ENCODE assay signal across 16 cellular contexts in the genomic region with DNA sequence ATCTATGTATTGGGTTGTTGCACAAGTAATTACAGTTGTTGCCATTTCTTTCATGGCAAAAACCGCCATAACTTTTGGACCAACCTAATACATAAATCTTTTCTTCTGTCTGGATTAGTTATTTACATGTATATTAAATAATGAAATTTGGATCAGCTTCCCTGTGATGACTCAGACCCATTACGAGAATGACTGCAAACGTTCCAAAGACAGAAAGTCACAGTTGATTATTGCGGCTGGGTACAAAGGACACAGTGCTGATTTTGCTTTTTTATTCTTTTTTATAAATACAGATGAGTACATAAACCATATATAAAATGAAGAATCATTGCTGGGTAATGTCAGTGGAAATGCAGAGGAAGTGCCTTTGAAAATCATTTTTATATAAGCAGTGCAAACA.
DNase-seq lines count a peak whose midpoint lies in the region; ATAC-seq and TF ChIP-seq lines count a peak whose summit lies in the region.
"Had no signal": no experiment of that assay in that cellular context is flagged by ENCODE, and none has a peak within 500 bp of the region (broad histone marks: within the 10 kb centered on the region; RNA-seq: fewer than 3 reads in every experiment).

No MANE protein-coding gene starts in this region.

- H3K27ac Mint-ChIP-seq in GM23338 = no peak overlapping the region
- H3K27ac Mint-ChIP-seq: activated naive CD8-positive, alpha-beta T cell treated with anti-CD3 and anti-CD28 coated beads for 36 hours; activated T-cell treated with anti-CD3 and anti-CD28 coated beads, Interleukin-2, amount 50 U/mL, for 24 hours; dendritic cell treated with granulocyte-macrophage colony-stimulating factor and Interleukin-4, amounts not matched to agents 40 ng/mL and 50 ng/mL, for 4 days; type B pancreatic cell had no signal

- no peaks in the 10 kb centered on the region; the same call in 1 of the 2 replicates for H3K9me2 ChIP-seq in GM23338 (ENCODE audit: insufficient read depth)

- TF ChIP-seq POLR2A in esophagus muscularis mucosa (IDR thresholded peaks at IDR 0.05; ENCODE audit: low read depth) = no peak

- H3K9me3 ChIP-seq in adipocyte (ENCODE audit: control insufficient read depth, low read length) (peaks cover 6% of the 10 kb centered on the region), esophagus muscularis mucosa (peaks cover 0 to 6% (median 0%) of the 10 kb centered on the region in 4 donors), skeletal muscle satellite cell (replicated peaks; ENCODE audit: low read length) (no peaks in the 10 kb centered on the region)

- H3K79me2 ChIP-seq in GM23338 (replicated peaks; ENCODE audit: insufficient read depth) = no peaks in the 10 kb centered on the region

- no peak overlapping the region for H3K4me3 Mint-ChIP-seq in GM23338
- H3K4me3 Mint-ChIP-seq: activated naive CD8-positive, alpha-beta T cell treated with anti-CD3 and anti-CD28 coated beads for 36 hours; activated T-cell treated with anti-CD3 and anti-CD28 coated beads, Interleukin-2, amount 50 U/mL, for 24 hours; dendritic cell treated with granulocyte-macrophage colony-stimulating factor and Interleukin-4, amounts not matched to agents 40 ng/mL and 50 ng/mL, for 4 days; type B pancreatic cell had no signal

- H3K4me1 Mint-ChIP-seq in GM23338 = no peaks in the 10 kb centered on the region
- H3K4me1 Mint-ChIP-seq: activated naive CD8-positive, alpha-beta T cell treated with anti-CD3 and anti-CD28 coated beads for 36 hours had no signal

- H3K36me3 Mint-ChIP-seq in GM23338 (ENCODE audit: low read depth) = no peaks in the 10 kb centered on the region
- H3K36me3 Mint-ChIP-seq: activated naive CD8-positive, alpha-beta T cell treated with anti-CD3 and anti-CD28 coated beads for 36 hours; type B pancreatic cell had no signal

- peak overlapping the region; percentile 37 for H3K9ac ChIP-seq in adipocyte (ENCODE audit: low read length)
- H3K9ac ChIP-seq in skeletal muscle satellite cell (ENCODE audit: low read depth, low read length) = no peak overlapping the region

- 36% methylated on average over 4 of the region's 4 CpGs for WGBS in esophagus muscularis mucosa

- H3K9me3 Mint-ChIP-seq in GM23338 = no peaks in the 10 kb centered on the region; the same call in 1 of the 3 replicates
- H3K9me3 Mint-ChIP-seq: dendritic cell treated with granulocyte-macrophage colony-stimulating factor and Interleukin-4, amounts not matched to agents 40 ng/mL and 50 ng/mL, for 4 days had no signal

- H3K27me3 ChIP-seq in adipocyte (replicated peaks; ENCODE audit: control insufficient read depth, insufficient read depth, low read length) (no peaks in the 10 kb centered on the region), esophagus muscularis mucosa (peaks cover 0 to 10% (median 0%) of the 10 kb centered on the region in 4 donors), skeletal muscle satellite cell (ENCODE audit: control insufficient read depth, insufficient read depth, low read length) (no peaks in the 10 kb centered on the region), GM23338 (ENCODE audit: insufficient read depth) (no peaks in the 10 kb centered on the region)

- H3K4me2 ChIP-seq in skeletal muscle satellite cell (ENCODE audit: low read length) (peak overlapping the region; percentile 61), GM23338 (no peak overlapping the region)

- no peak for TF ChIP-seq EP300 in esophagus muscularis mucosa (IDR thresholded peaks at IDR 0.05)

- H4K20me1 ChIP-seq in GM23338 (replicated peaks; ENCODE audit: insufficient read depth) = no peaks in the 10 kb centered on the region

- peak; percentile 52 for DNase-seq in GM03348 (ENCODE audit: low spot score)
- DNase-seq in adipocyte (ENCODE audit: low read depth) = peak; percentile 66
- DNase-seq in esophagus muscularis mucosa (ENCODE audit: extremely low spot score) = no peak
- no peak for DNase-seq in GM23338 (ENCODE audit: low spot score)
- no peak for DNase-seq in effector CD8-positive, alpha-beta T cell (lab: John Stamatoyannopoulos, UW)
- DNase-seq: activated CD4-positive, alpha-beta T cell treated with anti-CD3 and anti-CD28 coated beads, Interleukin-2, amount 50 U/mL, for 1 hour; activated naive CD8-positive, alpha-beta T cell treated with anti-CD3 and anti-CD28 coated beads for 36 hours; activated T-cell treated with anti-CD3 and anti-CD28 coated beads, Interleukin-2, amount 50 U/mL, for 24 hours; DMS53; NCI-H1048; SHP77 treated with DMSO at 0.1 percent for 48 hours had no signal

- peak overlapping the region; percentile 76 to 81 (median 77) for H3K27ac ChIP-seq in esophagus muscularis mucosa (replicated peaks in 1 of 4)
- H3K27ac ChIP-seq in GM23338 (ENCODE audit: low read depth) = no peak overlapping the region

- H3K36me3 ChIP-seq in adipocyte (ENCODE audit: control insufficient read depth, insufficient read depth, low read length, severe bottlenecking) (no peaks in the 10 kb centered on the region), esophagus muscularis mucosa (no peaks in the 10 kb centered on the region), skeletal muscle satellite cell (ENCODE audit: insufficient read depth, low read length) (no peaks in the 10 kb centered on the region), GM23338 (ENCODE audit: insufficient read depth) (no peaks in the 10 kb centered on the region)

- TF ChIP-seq CTCF in esophagus muscularis mucosa (IDR thresholded peaks at IDR 0.05) (no peak), GM23338 (conservative IDR thresholded peaks at IDR 0.05; ENCODE audit: low read depth in 2 of 2) (no peak)

- no peaks in the 10 kb centered on the region for H3F3A ChIP-seq in GM23338 (replicated peaks; ENCODE audit: low read depth)

- peak overlapping the region; percentile 55 for H3K4me3 ChIP-seq in adipocyte (ENCODE audit: low read length)
- no peak overlapping the region for H3K4me3 ChIP-seq in esophagus muscularis mucosa
- peak overlapping the region; percentile 36 for H3K4me3 ChIP-seq in skeletal muscle satellite cell (ENCODE audit: low read length)
- no peak overlapping the region for H3K4me3 ChIP-seq in GM23338

- H2AFZ ChIP-seq in GM23338 = no peak overlapping the region

- intact Hi-C loops in esophagus muscularis mucosa (cut with DNase I) = no loop called here

- H3K27me3 Mint-ChIP-seq in GM23338 (ENCODE audit: insufficient read depth, low read depth, poor library complexity) = peaks cover 4% of the 10 kb centered on the region

- H3K4me1 ChIP-seq in adipocyte (ENCODE audit: control insufficient read depth, insufficient read depth, low read length) (peaks cover 31% of the 10 kb centered on the region), esophagus muscularis mucosa (peaks cover 3 to 37% (median 30%) of the 10 kb centered on the region in 4 donors), skeletal muscle satellite cell (ENCODE audit: control insufficient read depth, insufficient read depth, low read length) (peaks cover 25% of the 10 kb centered on the region), GM23338 (ENCODE audit: insufficient read depth) (no peaks in the 10 kb centered on the region)

- ATAC-seq in HG03045 (IDR thresholded peaks at IDR 0.05; ENCODE audit: unreplicated experiment) = no peak
- ATAC-seq in HG02610 (IDR thresholded peaks at IDR 0.05; ENCODE audit: unreplicated experiment) = no peak
- no peak for ATAC-seq in GM23338

TF ChIP-seq in GM23338, 12 proteins besides CTCF, POLR2A, EP300 and RAD21 (continues in another document):
- TF ChIP-seq JUNB (IDR thresholded peaks at IDR 0.05; ENCODE audit: unreplicated experiment) (no peak), EZH2 (IDR thresholded peaks at IDR 0.05; ENCODE audit: low read depth, unreplicated experiment) (no peak), ZNF114 (CRISPR knock-in tag; IDR thresholded peaks at IDR 0.05) (no peak)
- TF ChIP-seq, protein P1, sequence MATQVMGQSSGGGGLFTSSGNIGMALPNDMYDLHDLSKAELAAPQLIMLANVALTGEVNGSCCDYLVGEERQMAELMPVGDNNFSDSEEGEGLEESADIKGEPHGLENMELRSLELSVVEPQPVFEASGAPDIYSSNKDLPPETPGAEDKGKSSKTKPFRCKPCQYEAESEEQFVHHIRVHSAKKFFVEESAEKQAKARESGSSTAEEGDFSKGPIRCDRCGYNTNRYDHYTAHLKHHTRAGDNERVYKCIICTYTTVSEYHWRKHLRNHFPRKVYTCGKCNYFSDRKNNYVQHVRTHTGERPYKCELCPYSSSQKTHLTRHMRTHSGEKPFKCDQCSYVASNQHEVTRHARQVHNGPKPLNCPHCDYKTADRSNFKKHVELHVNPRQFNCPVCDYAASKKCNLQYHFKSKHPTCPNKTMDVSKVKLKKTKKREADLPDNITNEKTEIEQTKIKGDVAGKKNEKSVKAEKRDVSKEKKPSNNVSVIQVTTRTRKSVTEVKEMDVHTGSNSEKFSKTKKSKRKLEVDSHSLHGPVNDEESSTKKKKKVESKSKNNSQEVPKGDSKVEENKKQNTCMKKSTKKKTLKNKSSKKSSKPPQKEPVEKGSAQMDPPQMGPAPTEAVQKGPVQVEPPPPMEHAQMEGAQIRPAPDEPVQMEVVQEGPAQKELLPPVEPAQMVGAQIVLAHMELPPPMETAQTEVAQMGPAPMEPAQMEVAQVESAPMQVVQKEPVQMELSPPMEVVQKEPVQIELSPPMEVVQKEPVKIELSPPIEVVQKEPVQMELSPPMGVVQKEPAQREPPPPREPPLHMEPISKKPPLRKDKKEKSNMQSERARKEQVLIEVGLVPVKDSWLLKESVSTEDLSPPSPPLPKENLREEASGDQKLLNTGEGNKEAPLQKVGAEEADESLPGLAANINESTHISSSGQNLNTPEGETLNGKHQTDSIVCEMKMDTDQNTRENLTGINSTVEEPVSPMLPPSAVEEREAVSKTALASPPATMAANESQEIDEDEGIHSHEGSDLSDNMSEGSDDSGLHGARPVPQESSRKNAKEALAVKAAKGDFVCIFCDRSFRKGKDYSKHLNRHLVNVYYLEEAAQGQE (IDR thresholded peaks at IDR 0.05; ENCODE audit: unreplicated experiment) = no peak

Comparison
In these comparisons a context has a peak if more than half of its experiments do, and no peak if none do; other contexts are left out.
1. DNase-seq: peak in GM03348 (single experiment) and adipocyte (single experiment); none in esophagus muscularis mucosa (single experiment), GM23338 (single experiment) and effector CD8-positive, alpha-beta T cell (single experiment).
2. H3K4me3 ChIP-seq: peak in adipocyte (single experiment) and skeletal muscle satellite cell (single experiment); none in esophagus muscularis mucosa (0 of 4) and GM23338 (single experiment).